In genomic region chr6:110387986-110388385, GRCh38 we compare ENCODE assay signal across 24 cellular contexts. TPM values are rescaled to one million over a fixed set of nuclear protein-coding genes. Genes with fewer than 3 reads are reported as not detected.
"Had no signal": no experiment of that assay in that cellular context is flagged by ENCODE, and none has a peak within 500 bp of the region (broad histone marks: within the 10 kb centered on the region; RNA-seq: fewer than 3 reads in every experiment).

No MANE protein-coding gene starts in this region.

- H3K27ac ChIP-seq: HL-60, KMS-11, RWPE1 had no signal

- H3K4me3 ChIP-seq: K562 had no signal

- H3K4me3 Mint-ChIP-seq: IgD-negative memory B cell had no signal

- DNase-seq: MV-4-11, NCI-H1048, NCI-H1436, NCI-H187, NCI-H2029, NCI-H2171, NCI-H226, NCI-H446, NCI-H510A, NCI-H524 treated with DMSO at 0.1 percent for 48 hours, NCI-H69, NCI-H774, PC-3, SHP77, T-helper 1 cell had no signal

- H3K27me3 Mint-ChIP-seq: IgD-negative memory B cell had no signal

- H3K36me3 Mint-ChIP-seq: IgD-negative memory B cell had no signal

- H3K27ac Mint-ChIP-seq: IgD-negative memory B cell had no signal

- H3K9ac ChIP-seq: KMS-11 had no signal

- H3K9me3 Mint-ChIP-seq: IgD-negative memory B cell had no signal

RNA-seq across cellular contexts. Expression of gene DDO, which starts 27.4 kb away (rescaled TPM):
- total RNA-seq: K562, MCF 10A, OCI-LY7, PC-3 had no signal

RNA-seq across cellular contexts. Expression of gene METTL24, which starts 29.8 kb away (rescaled TPM):
- total RNA-seq: K562, LHCN-M2, MCF 10A, OCI-LY7, PC-3, SK-MEL-5 had no signal
